ENCODE assay signal across 8 cellular contexts in genomic region chr19:50226536-50226935, GRCh38.
"Had no signal": no experiment of that assay in that cellular context is flagged by ENCODE, and none has a peak within 500 bp of the region (broad histone marks: within the 10 kb centered on the region; RNA-seq: fewer than 3 reads in every experiment).

No MANE protein-coding gene starts in this region.

- ATAC-seq: GM12878 had no signal

- DNase-seq: GDM1, GF-D8 had no signal

- FAIRE-seq: G401.6, GM12878, GM12891, GM12892, GM18507, GM19239 had no signal

- H3K4me3 ChIP-seq: GM12878 had no signal
